13 cellular contexts compared by ENCODE assay signal in genomic region chr5:7873216-7873615, GRCh38. TPM values are rescaled to one million over a fixed set of nuclear protein-coding genes. Genes with fewer than 3 reads are reported as not detected.
DNase-seq lines count a peak whose midpoint lies in the region; ATAC-seq, FAIRE-seq and TF ChIP-seq lines count a peak whose summit lies in the region.
"Had no signal": no experiment of that assay in that cellular context is flagged by ENCODE, and none has a peak within 500 bp of the region (broad histone marks: within the 10 kb centered on the region; RNA-seq: fewer than 3 reads in every experiment).

No MANE protein-coding gene starts in this region.

- peak overlapping the region; percentile 52 for H3K4me3 Mint-ChIP-seq in activated CD4-positive, alpha-beta memory T cell treated with anti-CD3 and anti-CD28 coated beads, Interleukin-2, amount 10 ng/mL, durations not matched to agents 7 days and 5 days
- H3K4me3 Mint-ChIP-seq in naive thymus-derived CD4-positive, alpha-beta T cell = peak overlapping the region; percentile 9 to 90 (median 58)

- TF ChIP-seq CTCF in DND-41 (IDR thresholded peaks at IDR 0.05; ENCODE audit: borderline replicate concordance, extremely low read depth, low read length, poor library complexity, severe bottlenecking) (no peak), dorsolateral prefrontal cortex (IDR thresholded peaks at IDR 0.05 in 54 of 56, conservative IDR thresholded peaks at IDR 0.05 in 2 of 56; ENCODE audit: low read depth in 1 of 56, partially characterized antibody in 56 of 56) (no peak)

- no peak overlapping the region for H2AFZ ChIP-seq in DND-41 (ENCODE audit: low read depth, low read length)
- H2AFZ ChIP-seq: hepatocyte had no signal

- ATAC-seq in DND-41 (ENCODE audit: insufficient read depth, low read depth) = no peak
- ATAC-seq in naive thymus-derived CD4-positive, alpha-beta T cell = no peak
- no peak for ATAC-seq in GM19463 (IDR thresholded peaks at IDR 0.05; ENCODE audit: unreplicated experiment)
- ATAC-seq in HG02623 (IDR thresholded peaks at IDR 0.05; ENCODE audit: unreplicated experiment) = no peak
- ATAC-seq: esophagus mucosa, left lobe of liver, PC-3 had no signal

- no peak for DNase-seq in DND-41
- DNase-seq in HTR-8/SVneo (ENCODE audit: insufficient read length, low spot score) = no peak
- DNase-seq in activated CD4-positive, alpha-beta memory T cell treated with anti-CD3 and anti-CD28 coated beads, Interleukin-2, amount 10 ng/mL, durations not matched to agents 7 days and 5 days = peak; percentile 72
- peak in 2 of 9 donors; percentile 15 to 22 for DNase-seq in naive thymus-derived CD4-positive, alpha-beta T cell
- DNase-seq in dorsolateral prefrontal cortex = no peak
- DNase-seq: NCI-H1417 treated with DMSO at 0.1 percent for 48 hours, PC-3, stomach had no signal

- peaks cover 64% of the 10 kb centered on the region for H3K36me3 Mint-ChIP-seq in activated CD4-positive, alpha-beta memory T cell treated with anti-CD3 and anti-CD28 coated beads, Interleukin-2, amount 10 ng/mL, durations not matched to agents 7 days and 5 days (ENCODE audit: low read depth)
- H3K36me3 Mint-ChIP-seq in naive thymus-derived CD4-positive, alpha-beta T cell = peaks cover 10 to 37% (median 19%) of the 10 kb centered on the region in 5 donors

- POLR2A ChIA-PET in activated CD4-positive, alpha-beta memory T cell treated with anti-CD3 and anti-CD28 coated beads, Interleukin-2, amount 10 ng/mL, durations not matched to agents 7 days and 5 days (lab: Charles Lee) = interaction anchor here (2.5 to 3.2 kb wide), 2 partner anchors 14 to 16 kb away, joined by 11 to 38 read pairs; no protein-coding TSS in a partner anchor
- POLR2A ChIA-PET in naive thymus-derived CD4-positive, alpha-beta T cell (lab: Charles Lee) = no interaction called here

- H3K9me3 ChIP-seq in DND-41 (ENCODE audit: insufficient read depth, low read length, severe bottlenecking) = no peaks in the 10 kb centered on the region
- H3K9me3 ChIP-seq in naive thymus-derived CD4-positive, alpha-beta T cell (ENCODE audit: control insufficient read depth in 2 of 3, low read length in 3 of 3) = no peaks in the 10 kb centered on the region
- H3K9me3 ChIP-seq: stomach had no signal

- H3K4me1 ChIP-seq in DND-41 (ENCODE audit: insufficient read depth, low read length) = peaks cover 23% of the 10 kb centered on the region
- H3K4me1 ChIP-seq in naive thymus-derived CD4-positive, alpha-beta T cell (ENCODE audit: control insufficient read depth in 2 of 2, insufficient read depth in 2 of 2, low read length in 2 of 2) = peaks cover 33 to 34% of the 10 kb centered on the region in 2 donors

- peak overlapping the region; percentile 94 for H3K27ac Mint-ChIP-seq in activated CD4-positive, alpha-beta memory T cell treated with anti-CD3 and anti-CD28 coated beads, Interleukin-2, amount 10 ng/mL, durations not matched to agents 7 days and 5 days
- H3K27ac Mint-ChIP-seq in naive thymus-derived CD4-positive, alpha-beta T cell = peak overlapping the region; percentile 60 to 94 (median 78)

- CTCF ChIA-PET in activated CD4-positive, alpha-beta memory T cell treated with anti-CD3 and anti-CD28 coated beads, Interleukin-2, amount 10 ng/mL, durations not matched to agents 7 days and 5 days (lab: Charles Lee) = interaction anchor here (1.4 to 8.4 kb wide), 4 partner anchors 8 to 22 kb away, joined by 3 to 83 read pairs (median 30); partner anchors contain the start of gene CFAP90
- CTCF ChIA-PET in naive thymus-derived CD4-positive, alpha-beta T cell (lab: Charles Lee) = interaction anchor here (1.8 to 2.3 kb wide), 2 partner anchors 9 to 16 kb away, joined by 6 to 8 read pairs; no protein-coding TSS in a partner anchor

- no peak overlapping the region for H3K9ac ChIP-seq in DND-41 (ENCODE audit: low read depth, low read length)

- peak; percentile 16 for FAIRE-seq in HTR-8/SVneo (lab: Jason Lieb, UNC)

- peaks cover 87% of the 10 kb centered on the region for H3K79me2 ChIP-seq in DND-41 (ENCODE audit: insufficient read depth, low read length)

- intact Hi-C loops in naive thymus-derived CD4-positive, alpha-beta T cell (cut with micrococcal nuclease) = no loop called here
- intact Hi-C loops in dorsolateral prefrontal cortex (cut with DNase I) = no loop called here

- H4K20me1 ChIP-seq in DND-41 (ENCODE audit: insufficient read depth, low read length) = peaks cover 49% of the 10 kb centered on the region

- H3K4me1 Mint-ChIP-seq in activated CD4-positive, alpha-beta memory T cell treated with anti-CD3 and anti-CD28 coated beads, Interleukin-2, amount 10 ng/mL, durations not matched to agents 7 days and 5 days = peaks cover 73% of the 10 kb centered on the region
- H3K4me1 Mint-ChIP-seq in naive thymus-derived CD4-positive, alpha-beta T cell = peaks cover 43 to 81% (median 62%) of the 10 kb centered on the region in 7 donors

- no peaks in the 10 kb centered on the region for H3K27me3 ChIP-seq in DND-41 (ENCODE audit: insufficient read depth, low read length, poor library complexity)
- no peaks in the 10 kb centered on the region for H3K27me3 ChIP-seq in naive thymus-derived CD4-positive, alpha-beta T cell (ENCODE audit: control insufficient read depth in 2 of 2, insufficient read depth in 2 of 2, low read length in 2 of 2)
- H3K27me3 ChIP-seq in dorsolateral prefrontal cortex = no peaks in the 10 kb centered on the region
- H3K27me3 ChIP-seq: hepatocyte, stomach had no signal

- H3K36me3 ChIP-seq in DND-41 (ENCODE audit: insufficient read depth, low read length) = peaks cover 63% of the 10 kb centered on the region
- peaks cover 8 to 36% (median 21%) of the 10 kb centered on the region in 3 experiments for H3K36me3 ChIP-seq in naive thymus-derived CD4-positive, alpha-beta T cell (ENCODE audit: control insufficient read depth in 2 of 3, insufficient read depth in 3 of 3, low read length in 3 of 3)

- H3K9me3 Mint-ChIP-seq in activated CD4-positive, alpha-beta memory T cell treated with anti-CD3 and anti-CD28 coated beads, Interleukin-2, amount 10 ng/mL, durations not matched to agents 7 days and 5 days = no peaks in the 10 kb centered on the region
- H3K9me3 Mint-ChIP-seq in naive thymus-derived CD4-positive, alpha-beta T cell = peaks cover 0 to 2% (median 0%) of the 10 kb centered on the region in 11 donors

- H3K4me3 ChIP-seq in DND-41 (ENCODE audit: low read depth in 1 of 2, low read length in 2 of 2) = no peak overlapping the region
- H3K4me3 ChIP-seq in naive thymus-derived CD4-positive, alpha-beta T cell (ENCODE audit: low read length) = peak overlapping the region; percentile 5
- H3K4me3 ChIP-seq in dorsolateral prefrontal cortex = no peak overlapping the region
- H3K4me3 ChIP-seq: hepatocyte, stomach had no signal

- peak overlapping the region; percentile 23; the same call in 1 of the 2 replicates for H3K4me2 ChIP-seq in DND-41 (ENCODE audit: insufficient read depth, low read length)
- H3K4me2 ChIP-seq: hepatocyte had no signal

- no peak overlapping the region for H3K27ac ChIP-seq in DND-41 (ENCODE audit: low read length)
- peak overlapping the region; percentile 52 for H3K27ac ChIP-seq in naive thymus-derived CD4-positive, alpha-beta T cell (ENCODE audit: low read depth, low read length)
- H3K27ac ChIP-seq in dorsolateral prefrontal cortex = peak overlapping the region in 23 of 59 donors; percentile 4 to 51 (median 28)
- H3K27ac ChIP-seq: hepatocyte, stomach had no signal

- no peaks in the 10 kb centered on the region for H3K27me3 Mint-ChIP-seq in activated CD4-positive, alpha-beta memory T cell treated with anti-CD3 and anti-CD28 coated beads, Interleukin-2, amount 10 ng/mL, durations not matched to agents 7 days and 5 days
- H3K27me3 Mint-ChIP-seq in naive thymus-derived CD4-positive, alpha-beta T cell = no peaks in the 10 kb centered on the region

RNA-seq across cellular contexts. Expression of gene MTRR, which starts 4.3 kb away (rescaled TPM):
- 10 to 100 TPM; 58.4 to 65.3 TPM for total RNA-seq in activated CD4-positive, alpha-beta memory T cell treated with anti-CD3 and anti-CD28 coated beads, Interleukin-2, amount 10 ng/mL, durations not matched to agents 7 days and 5 days
- 10 to 100 TPM; 65.7 to 83.2 (median 70.2) TPM for total RNA-seq in naive thymus-derived CD4-positive, alpha-beta T cell
- 10 to 100 TPM; 35.5 to 36.0 TPM for polyA plus RNA-seq in naive thymus-derived CD4-positive, alpha-beta T cell
- total RNA-seq in dorsolateral prefrontal cortex = 100 to 1,000 TPM in 1 of 120 experiments, 10 to 100 TPM in 119; 42.8 to 132 (median 64.0) TPM

RNA-seq across cellular contexts. Expression of gene FASTKD3, which starts 4.4 kb away (rescaled TPM):
- 10 to 100 TPM; 12.5 to 13.4 TPM for total RNA-seq in activated CD4-positive, alpha-beta memory T cell treated with anti-CD3 and anti-CD28 coated beads, Interleukin-2, amount 10 ng/mL, durations not matched to agents 7 days and 5 days
- 10 to 100 TPM in 2 of 5 experiments, 1 to 10 TPM in 3; 4.2 to 15.3 (median 10.0) TPM for total RNA-seq in naive thymus-derived CD4-positive, alpha-beta T cell
- polyA plus RNA-seq in naive thymus-derived CD4-positive, alpha-beta T cell = 10 to 100 TPM; 10.0 to 11.3 TPM
- total RNA-seq in dorsolateral prefrontal cortex = 10 to 100 TPM in 65 of 120 experiments, 1 to 10 TPM in 55; 4.4 to 16.7 (median 10.2) TPM

RNA-seq across cellular contexts. Expression of gene CFAP90, which starts 22.3 kb away (rescaled TPM):
- total RNA-seq in activated CD4-positive, alpha-beta memory T cell treated with anti-CD3 and anti-CD28 coated beads, Interleukin-2, amount 10 ng/mL, durations not matched to agents 7 days and 5 days = not detected
- not detected for total RNA-seq in naive thymus-derived CD4-positive, alpha-beta T cell
- under 1 TPM in 1 of 2 donors, not detected in 1; 0.07 TPM for polyA plus RNA-seq in naive thymus-derived CD4-positive, alpha-beta T cell
- 10 to 100 TPM in 10 of 120 experiments, 1 to 10 TPM in 110; 2.5 to 20.4 (median 6.8) TPM for total RNA-seq in dorsolateral prefrontal cortex
- total RNA-seq: esophagus mucosa had no signal
